8 cellular contexts compared by ENCODE assay signal in the genomic region with DNA sequence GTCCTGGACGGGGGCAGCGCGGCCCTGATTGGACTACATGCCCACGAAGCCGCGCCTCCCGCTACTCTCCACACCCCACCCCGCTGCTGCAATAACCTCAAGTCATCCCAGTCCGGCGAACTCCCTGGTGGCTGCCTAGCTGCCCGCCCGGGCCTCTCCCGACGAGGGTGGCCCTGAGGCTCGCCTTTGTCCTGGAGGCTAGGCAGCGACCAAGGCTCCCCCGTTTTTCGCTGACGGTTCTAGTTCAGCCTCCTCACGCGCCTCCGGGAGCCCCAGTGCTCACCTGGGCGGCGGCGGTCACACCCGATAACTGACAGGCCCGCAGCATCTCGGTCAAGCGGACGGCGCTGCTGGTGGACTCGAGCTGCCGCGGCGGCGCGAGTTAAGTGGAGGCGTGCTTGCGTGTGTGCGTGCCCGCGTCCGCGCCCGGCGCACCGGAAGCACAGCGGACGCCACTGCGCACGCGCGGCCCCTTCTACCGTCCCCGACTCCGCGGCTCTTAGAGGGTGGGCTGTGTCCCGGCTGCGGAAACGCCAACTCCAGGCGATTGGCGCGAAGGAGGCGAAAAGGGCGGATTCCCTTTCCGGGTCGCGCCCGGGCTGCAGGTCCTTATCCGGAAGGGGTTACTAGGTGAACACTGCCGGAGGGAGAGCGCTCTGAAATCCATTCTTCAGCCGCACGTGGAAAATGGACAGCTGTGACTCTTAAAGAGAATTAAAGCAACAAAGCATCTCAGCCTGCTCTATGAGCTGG. TPM values are rescaled to one million over a fixed set of nuclear protein-coding genes. Genes with fewer than 3 reads are reported as not detected.
DNase-seq lines count a peak whose midpoint lies in the region; ATAC-seq and TF ChIP-seq lines count a peak whose summit lies in the region.

A gene (minus strand): TSS at position 408 of the 753 bp plus-strand sequence. CDS start 80 bp downstream, at position 328.

- DNase-seq in Daoy (ENCODE audit: low read depth) (peak; percentile 98), GOT3 (lab: John Stamatoyannopoulos, UW) (peak; percentile 84), LNCaP clone FGC (ENCODE audit: low read depth) (peak; percentile 86), RWPE2 (ENCODE audit: low spot score) (peak; percentile 98), fibroblast of pulmonary artery (ENCODE audit: low read depth) (peak; percentile 97)
- DNase-seq in activated T-helper 9 cell treated with anti-CD3 and anti-CD28 coated beads, Interleukin-2, amount 50 U/mL, for 16 hours (ENCODE audit: low read depth), result peak; percentile 86

- H3K4me3 ChIP-seq in LNCaP clone FGC (ENCODE audit: low read depth, low read length) (peak within 1 kb of the TSS; percentile 66), RWPE2 (ENCODE audit: severe bottlenecking) (peak within 1 kb of the TSS; percentile 85), fibroblast of pulmonary artery (replicated peaks; ENCODE audit: low read depth, low read length) (peak within 1 kb of the TSS; percentile 98)

- H3K36me3 ChIP-seq in RWPE2 (ENCODE audit: low read depth), result peaks cover 25% of the 10 kb centered on the region

- peaks cover 4% of the 10 kb centered on the region for H3K36me3 Mint-ChIP-seq in nephron (ENCODE audit: low read depth)
- peaks cover 33% of the 10 kb centered on the region for H3K36me3 Mint-ChIP-seq in stimulated activated naive CD8-positive, alpha-beta T cell treated with anti-CD3 and anti-CD28 coated beads, Interleukin-15, Interleukin-2, amounts not matched to agents 100 ng/mL and 50 ng/mL, for 24 hours (ENCODE audit: low read depth)

- H3K4me1 Mint-ChIP-seq in nephron, result peaks cover 52% of the 10 kb centered on the region
- H3K4me1 Mint-ChIP-seq in stimulated activated naive CD8-positive, alpha-beta T cell treated with anti-CD3 and anti-CD28 coated beads, Interleukin-15, Interleukin-2, amounts not matched to agents 100 ng/mL and 50 ng/mL, for 24 hours (ENCODE audit: low read depth), result peaks cover 58% of the 10 kb centered on the region

- peak; percentile 91 for ATAC-seq in RWPE2 (ENCODE audit: low read depth)

- H3K9me3 ChIP-seq in RWPE2 (ENCODE audit: severe bottlenecking), result no peaks in the 10 kb centered on the region

- peak within 1 kb of the TSS; percentile 90 for H3K27ac ChIP-seq in RWPE2 (ENCODE audit: poor library complexity, severe bottlenecking)

- H3K27me3 ChIP-seq in RWPE2 (ENCODE audit: insufficient read depth, poor library complexity, severe bottlenecking), result no peaks in the 10 kb centered on the region

- H3K27me3 Mint-ChIP-seq in nephron (ENCODE audit: low read depth), result peaks cover 4% of the 10 kb centered on the region
- H3K27me3 Mint-ChIP-seq in stimulated activated naive CD8-positive, alpha-beta T cell treated with anti-CD3 and anti-CD28 coated beads, Interleukin-15, Interleukin-2, amounts not matched to agents 100 ng/mL and 50 ng/mL, for 24 hours, result no peaks in the 10 kb centered on the region

- TF ChIP-seq CTCF in LNCaP clone FGC (IDR thresholded peaks at IDR 0.05; ENCODE audit: control insufficient read depth, extremely low read depth, insufficient read depth) (no peak), RWPE2 (IDR thresholded peaks at IDR 0.05; ENCODE audit: poor library complexity, severe bottlenecking) (no peak), fibroblast of pulmonary artery (IDR thresholded peaks at IDR 0.05; ENCODE audit: low read length, missing control alignments) (no peak), nephron (IDR thresholded peaks at IDR 0.05; ENCODE audit: unreplicated experiment in 3 of 3) (no peak)

- peak within 1 kb of the TSS; percentile 93 to 99 (median 99) for H3K27ac Mint-ChIP-seq in nephron
- peak within 1 kb of the TSS; percentile 97 for H3K27ac Mint-ChIP-seq in stimulated activated naive CD8-positive, alpha-beta T cell treated with anti-CD3 and anti-CD28 coated beads, Interleukin-15, Interleukin-2, amounts not matched to agents 100 ng/mL and 50 ng/mL, for 24 hours

- peaks cover 6% of the 10 kb centered on the region for H3K4me1 ChIP-seq in RWPE2 (ENCODE audit: insufficient read depth, poor library complexity, severe bottlenecking)

- H3K9me3 Mint-ChIP-seq in nephron, result no peaks in the 10 kb centered on the region
- no peaks in the 10 kb centered on the region for H3K9me3 Mint-ChIP-seq in stimulated activated naive CD8-positive, alpha-beta T cell treated with anti-CD3 and anti-CD28 coated beads, Interleukin-15, Interleukin-2, amounts not matched to agents 100 ng/mL and 50 ng/mL, for 24 hours

- peak within 1 kb of the TSS; percentile 89 to 94 (median 91) for H3K4me3 Mint-ChIP-seq in nephron
- H3K4me3 Mint-ChIP-seq in stimulated activated naive CD8-positive, alpha-beta T cell treated with anti-CD3 and anti-CD28 coated beads, Interleukin-15, Interleukin-2, amounts not matched to agents 100 ng/mL and 50 ng/mL, for 24 hours, result peak within 1 kb of the TSS; percentile 99

RNA-seq across cellular contexts. Expression of the gene that starts here (rescaled TPM):
- 50.0 and 58.1 TPM in 2 replicates for total RNA-seq in Daoy (2014; rRNA removed; shearing (Covaris generic))

Comparison
In these comparisons a context has a peak if more than half of its experiments do, and no peak if none do; other contexts are left out.
1. Peak in every context shown above with its lines: DNase-seq, ATAC-seq, H3K4me3 ChIP-seq and H3K27ac ChIP-seq.